ENCODE assay signal across 1 cellular context in genomic region chr1:51648180-51649109, GRCh38.
A peak's percentile ranks its signal among the peaks of the same experiment; 100 is the strongest.
TF ChIP-seq lines count a peak whose summit lies in the region.

No MANE protein-coding gene starts in this region.

TF ChIP-seq in HEK293, 187 proteins besides CTCF, POLR2A, EP300 and RAD21 (continued from another document):
- TF ChIP-seq ZNF580 (tag by site-specific recombination; IDR thresholded peaks at IDR 0.05) (no peak), ZNF148 (tag by site-specific recombination; IDR thresholded peaks at IDR 0.05; ENCODE audit: borderline replicate concordance) (no peak), ZNF792 (tag by site-specific recombination; IDR thresholded peaks at IDR 0.05) (no peak), ZNF621 (tag by site-specific recombination; IDR thresholded peaks at IDR 0.05) (no peak), ZBTB20 (tag by site-specific recombination; IDR thresholded peaks at IDR 0.05) (0 out of 2 replicates have a peak, but pooled peaks have one; percentile 20), ZNF19 (tag by site-specific recombination; IDR thresholded peaks at IDR 0.05; ENCODE audit: low read depth) (no peak), ZNF654 (tag by site-specific recombination; IDR thresholded peaks at IDR 0.05; ENCODE audit: low read depth) (no peak), ZNF660 (tag by site-specific recombination; IDR thresholded peaks at IDR 0.05) (peak; percentile 63; the same call in 1 of the 2 replicates), ZNF692 (tag by site-specific recombination; IDR thresholded peaks at IDR 0.05) (peak; percentile 82), REPIN1 (tag by site-specific recombination; IDR thresholded peaks at IDR 0.05; ENCODE audit: low read depth) (no peak), OSR2 (tag by site-specific recombination; IDR thresholded peaks at IDR 0.05) (peak; percentile 42), ZFP3 (tag by site-specific recombination; IDR thresholded peaks at IDR 0.05; ENCODE audit: low read depth) (no peak), FEZF1 (tag by site-specific recombination; IDR thresholded peaks at IDR 0.05) (no peak), ZNF140 (tag by site-specific recombination; IDR thresholded peaks at IDR 0.05) (peak; percentile 77), ZNF629 (tag by site-specific recombination; IDR thresholded peaks at IDR 0.05) (peak; percentile 55; the same call in 1 of the 2 replicates), ZNF518A (tag by site-specific recombination; conservative IDR thresholded peaks at IDR 0.05; ENCODE audit: low read depth) (peak; percentile 65), ZBTB10 (tag by site-specific recombination; IDR thresholded peaks at IDR 0.05) (no peak), ZNF433 (tag by site-specific recombination; IDR thresholded peaks at IDR 0.05; ENCODE audit: low read depth) (no peak), ZNF830 (tag by site-specific recombination; IDR thresholded peaks at IDR 0.05; ENCODE audit: low read depth) (no peak), SETDB1 (IDR thresholded peaks at IDR 0.05; ENCODE audit: insufficient read length, low read length) (no peak)
TF ChIP-seq in HEK293: peak in this region for 30.
